Comparison of ENCODE assay signal across 23 cellular contexts in the genomic region with DNA sequence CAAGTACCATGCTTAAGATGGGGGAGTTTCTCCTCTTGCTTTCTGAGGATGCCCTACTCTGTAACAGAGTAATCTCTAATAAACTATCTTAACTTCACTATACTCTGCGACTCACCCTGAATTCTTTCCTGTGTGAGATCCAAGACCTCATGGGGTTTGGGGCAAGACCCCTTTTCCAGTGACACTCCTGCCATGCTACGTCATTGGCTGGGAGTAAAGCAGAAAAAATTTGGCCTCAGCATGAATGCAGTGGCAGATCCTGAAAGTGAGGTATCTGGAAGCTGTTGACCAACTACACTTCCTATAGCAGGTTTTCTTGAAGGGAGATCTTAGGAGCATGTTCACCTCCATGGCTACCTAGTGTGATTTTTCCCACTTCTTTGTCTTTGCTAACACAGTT.
A peak's percentile ranks its signal among the peaks of the same experiment; 100 is the strongest.
DNase-seq lines count a peak whose midpoint lies in the region; ATAC-seq, FAIRE-seq and TF ChIP-seq lines count a peak whose summit lies in the region.
"Had no signal": no experiment of that assay in that cellular context is flagged by ENCODE, and none has a peak within 500 bp of the region (broad histone marks: within the 10 kb centered on the region; RNA-seq: fewer than 3 reads in every experiment).

No MANE protein-coding gene starts in this region.

- peaks cover 26% of the 10 kb centered on the region for H3K4me1 Mint-ChIP-seq in chondrocyte (ENCODE audit: low read depth)
- H3K4me1 Mint-ChIP-seq: activated naive CD8-positive, alpha-beta T cell treated with anti-CD3 and anti-CD28 coated beads for 36 hours; T-helper 17 cell had no signal

- no peak overlapping the region for H2BK120ac ChIP-seq in mesendoderm (ENCODE audit: low read depth, low read length)

- H3K4me2 ChIP-seq in mesendoderm (ENCODE audit: low read length) (no peak overlapping the region), OCI-LY7 (ENCODE audit: low read length) (no peak overlapping the region)

- no peak for ATAC-seq in GM18909 (IDR thresholded peaks at IDR 0.05; ENCODE audit: poor library complexity, unreplicated experiment)
- ATAC-seq: effector memory CD8-positive, alpha-beta T cell; heart left ventricle; right cardiac atrium; T-helper 17 cell had no signal

- no peaks in the 10 kb centered on the region for H3K9me2 ChIP-seq in OCI-LY7 (ENCODE audit: insufficient read depth, low read length)

- no peak overlapping the region for H3K18ac ChIP-seq in mesendoderm (ENCODE audit: low read length)

- H3K4ac ChIP-seq in mesendoderm (ENCODE audit: low read depth, low read length) = no peak overlapping the region

- no peak overlapping the region for H3K4me3 Mint-ChIP-seq in chondrocyte (ENCODE audit: unreplicated experiment)
- H3K4me3 Mint-ChIP-seq: activated naive CD8-positive, alpha-beta T cell treated with anti-CD3 and anti-CD28 coated beads for 36 hours; effector memory CD8-positive, alpha-beta T cell; stimulated activated naive CD8-positive, alpha-beta T cell treated with anti-CD3 and anti-CD28 coated beads, Interleukin-15, Interleukin-2, amounts not matched to agents 100 ng/mL and 50 ng/mL, for 24 hours; T-helper 17 cell; type B pancreatic cell had no signal

- 0 out of 2 replicates have a peak, but pooled peaks cover 5% of the 10 kb centered on the region for H3K9me3 ChIP-seq in OCI-LY7 (ENCODE audit: low read length)
- no peaks in the 10 kb centered on the region for H3K9me3 ChIP-seq in effector memory CD4-positive, alpha-beta T cell (ENCODE audit: control insufficient read depth, low read length)

- H3K4me3 ChIP-seq in ACC112 (ENCODE audit: low read depth, low read length) (peak overlapping the region; percentile 12; the same call in 1 of the 2 replicates), mesendoderm (ENCODE audit: low read length) (no peak overlapping the region), OCI-LY7 (ENCODE audit: low read depth, low read length, poor library complexity, severe bottlenecking) (no peak overlapping the region)
- H3K4me3 ChIP-seq in effector memory CD4-positive, alpha-beta T cell (ENCODE audit: insufficient read depth, low read depth, low read length, poor library complexity, severe bottlenecking) = no peak overlapping the region
- H3K4me3 ChIP-seq: A549, heart left ventricle had no signal

- no peak overlapping the region for H4K5ac ChIP-seq in mesendoderm (ENCODE audit: low read length)

- BruUV-seq in OCI-LY7 (replicated peaks; lab: Mats Ljungman, UMichigan) = no TSS peak

- no peak for TF ChIP-seq CTCF in chondrocyte (IDR thresholded peaks at IDR 0.05)
- no peak for TF ChIP-seq CTCF in OCI-LY7 (conservative IDR thresholded peaks at IDR 0.05; ENCODE audit: low read length)

- no peaks in the 10 kb centered on the region for H3K27me3 Mint-ChIP-seq in chondrocyte (ENCODE audit: low read depth)
- H3K27me3 Mint-ChIP-seq: activated naive CD8-positive, alpha-beta T cell treated with anti-CD3 and anti-CD28 coated beads for 36 hours; T-helper 17 cell; type B pancreatic cell had no signal

- no peak overlapping the region for H2BK15ac ChIP-seq in mesendoderm (replicated peaks; ENCODE audit: low read depth)

- intact Hi-C loops in OCI-LY7 (cut with micrococcal nuclease; ENCODE audit: unreplicated experiment) = no loop called here

- H3K23ac ChIP-seq in mesendoderm (ENCODE audit: low read length) = no peak overlapping the region

- H3K79me2 ChIP-seq in ACC112 (ENCODE audit: control insufficient read depth, insufficient read depth, low read length, unreplicated experiment) (no peaks in the 10 kb centered on the region), mesendoderm (ENCODE audit: control insufficient read depth, insufficient read depth, low read length) (no peaks in the 10 kb centered on the region), OCI-LY7 (ENCODE audit: insufficient read depth, low read depth, low read length) (no peaks in the 10 kb centered on the region)

- no peak overlapping the region for H2AK5ac ChIP-seq in mesendoderm (ENCODE audit: low read length)

- H4K20me1 ChIP-seq in OCI-LY7 (ENCODE audit: insufficient read depth, low read length) = no peaks in the 10 kb centered on the region

- no peaks in the 10 kb centered on the region for H3K27me3 ChIP-seq in ACC112 (ENCODE audit: insufficient read depth, low read length)
- no peaks in the 10 kb centered on the region for H3K27me3 ChIP-seq in mesendoderm (ENCODE audit: insufficient read depth, low read length, poor library complexity)
- no peaks in the 10 kb centered on the region for H3K27me3 ChIP-seq in effector memory CD4-positive, alpha-beta T cell (replicated peaks; ENCODE audit: control insufficient read depth, insufficient read depth, low read length, poor library complexity, severe bottlenecking)

- H2AFZ ChIP-seq in ACC112 (ENCODE audit: low read length, unreplicated experiment) (peak overlapping the region; percentile 20), OCI-LY7 (ENCODE audit: low read length) (no peak overlapping the region)

- POLR2A ChIA-PET in OCI-LY7 (lab: Charles Lee) = no interaction called here

- peak overlapping the region; percentile 97 for H3K27ac ChIP-seq in ACC112 (ENCODE audit: low read depth, low read length)
- no peak overlapping the region for H3K27ac ChIP-seq in mesendoderm (ENCODE audit: low read depth, low read length)
- no peak overlapping the region for H3K27ac ChIP-seq in OCI-LY7 (ENCODE audit: low read depth, low read length, poor library complexity, severe bottlenecking)
- H3K27ac ChIP-seq in effector memory CD4-positive, alpha-beta T cell (ENCODE audit: insufficient read depth, low read length, poor library complexity, severe bottlenecking) = no peak overlapping the region
- H3K27ac ChIP-seq: C4-2B had no signal

- H3K4me1 ChIP-seq in ACC112 (ENCODE audit: control insufficient read depth, insufficient read depth, low read length, unreplicated experiment) (peaks cover 17% of the 10 kb centered on the region), mesendoderm (ENCODE audit: control insufficient read depth, low read depth, low read length) (no peaks in the 10 kb centered on the region), OCI-LY7 (ENCODE audit: insufficient read depth, low read length, poor library complexity, severe bottlenecking) (no peaks in the 10 kb centered on the region)
- H3K4me1 ChIP-seq in effector memory CD4-positive, alpha-beta T cell (ENCODE audit: control insufficient read depth, insufficient read depth, low read length, poor library complexity, severe bottlenecking) = no peaks in the 10 kb centered on the region

- H3K9ac ChIP-seq in mesendoderm (ENCODE audit: low read length) = no peak overlapping the region

- peak overlapping the region; percentile 42 for H3K56ac ChIP-seq in mesendoderm (ENCODE audit: low read length)

- peaks cover 8% of the 10 kb centered on the region for H3K36me3 Mint-ChIP-seq in chondrocyte (ENCODE audit: low read depth)
- H3K36me3 Mint-ChIP-seq: type B pancreatic cell had no signal

- H3K9me3 Mint-ChIP-seq in chondrocyte (ENCODE audit: low read depth) = peaks cover 31% of the 10 kb centered on the region

- no CpG with 5 or more reads among the region's 2 CpGs for WGBS in mesendoderm (ENCODE audit: extremely low coverage, insufficient coverage, low lambda C conversion rate)

- no peaks in the 10 kb centered on the region for H3K79me1 ChIP-seq in mesendoderm (ENCODE audit: low read length)

- DNase-seq in HTR-8/SVneo (ENCODE audit: insufficient read length, low spot score) = no peak
- DNase-seq in chondrocyte (ENCODE audit: low spot score) = no peak
- peak; percentile 24 for DNase-seq in mesendoderm
- no peak for DNase-seq in activated T-cell treated with anti-CD3 and anti-CD28 coated beads, Interleukin-2, amount 50 U/mL, for 48 hours
- DNase-seq in OCI-LY7 (ENCODE audit: low spot score) = no peak
- no peak for DNase-seq in effector memory CD4-positive, alpha-beta T cell
- DNase-seq: activated CD4-positive, CD25-positive, alpha-beta regulatory T cell; activated naive CD8-positive, alpha-beta T cell treated with anti-CD3 and anti-CD28 coated beads for 36 hours; effector memory CD8-positive, alpha-beta T cell; heart left ventricle; KBM-7; NCI-H2029 treated with DMSO at 0.1 percent for 48 hours; NCI-H524; occipital lobe; right cardiac atrium; Right ventricle myocardium superior; T-helper 17 cell had no signal

- CTCF ChIA-PET in OCI-LY7 (lab: Charles Lee; ENCODE audit: unreplicated experiment) = no interaction called here

- no peak overlapping the region for H4K8ac ChIP-seq in mesendoderm (ENCODE audit: low read depth, low read length)

- peak overlapping the region; percentile 91 for H3K27ac Mint-ChIP-seq in chondrocyte (ENCODE audit: unreplicated experiment)
- H3K27ac Mint-ChIP-seq: activated naive CD8-positive, alpha-beta T cell treated with anti-CD3 and anti-CD28 coated beads for 36 hours; effector memory CD8-positive, alpha-beta T cell; stimulated activated naive CD8-positive, alpha-beta T cell treated with anti-CD3 and anti-CD28 coated beads, Interleukin-15, Interleukin-2, amounts not matched to agents 100 ng/mL and 50 ng/mL, for 24 hours; T-helper 17 cell had no signal

- H2BK5ac ChIP-seq in mesendoderm (ENCODE audit: low read length) = no peak overlapping the region

- FAIRE-seq in HTR-8/SVneo (lab: Jason Lieb, UNC) = peak; percentile 40
- FAIRE-seq: A549 had no signal

- no peaks in the 10 kb centered on the region for H3K36me3 ChIP-seq in ACC112 (ENCODE audit: insufficient read depth, low read length)
- no peaks in the 10 kb centered on the region for H3K36me3 ChIP-seq in mesendoderm (ENCODE audit: control insufficient read depth, insufficient read depth, low read length)
- H3K36me3 ChIP-seq in OCI-LY7 (ENCODE audit: insufficient read depth, low read length) = no peaks in the 10 kb centered on the region
- H3K36me3 ChIP-seq in effector memory CD4-positive, alpha-beta T cell (ENCODE audit: control insufficient read depth, insufficient read depth, low read length) = no peaks in the 10 kb centered on the region
- H3K36me3 ChIP-seq: heart left ventricle had no signal
